ENCODE assay signal across 8 cellular contexts in genomic region chr6:136971609-136972008, GRCh38. TPM values are rescaled to one million over a fixed set of nuclear protein-coding genes. Genes with fewer than 3 reads are reported as not detected.
"Had no signal": no experiment of that assay in that cellular context is flagged by ENCODE, and none has a peak within 500 bp of the region (broad histone marks: within the 10 kb centered on the region; RNA-seq: fewer than 3 reads in every experiment).

No MANE protein-coding gene starts in this region.

- H3K27ac ChIP-seq: HL-60 had no signal

- H3K27ac Mint-ChIP-seq: IgD-negative memory B cell had no signal

- DNase-seq: IMR-90, KBM-7, KG1 had no signal

- H3K4me3 Mint-ChIP-seq: IgD-negative memory B cell had no signal

- H3K4me3 ChIP-seq: K562 had no signal

- ATAC-seq: HepG2, K562 had no signal

- H3K9me3 Mint-ChIP-seq: IgD-negative memory B cell had no signal

RNA-seq across cellular contexts. Expression of gene SLC35D3, which starts 49.5 kb away (rescaled TPM):
- total RNA-seq: HepG2, HT1080, IMR-90, K562 had no signal
- polyA plus RNA-seq: HepG2, IgD-negative memory B cell, IMR-90, K562 had no signal
